18 cellular contexts compared by ENCODE assay signal in genomic region chr2:216445489-216445888, GRCh38.
"Had no signal": no experiment of that assay in that cellular context is flagged by ENCODE, and none has a peak within 500 bp of the region (broad histone marks: within the 10 kb centered on the region; RNA-seq: fewer than 3 reads in every experiment).

No MANE protein-coding gene starts in this region.

- H3K4me1 ChIP-seq: esophagus muscularis mucosa, lower lobe of right lung, testis, upper lobe of right lung had no signal

- H3K4me3 ChIP-seq: dorsolateral prefrontal cortex, esophagus muscularis mucosa, lower lobe of right lung, testis, upper lobe of right lung had no signal

- H3K4me3 Mint-ChIP-seq: activated CD8-positive, alpha-beta memory T cell treated with anti-CD3 and anti-CD28 coated beads, Interleukin-2, amount 10 ng/mL, durations not matched to agents 7 days and 5 days; activated T-cell treated with anti-CD3 and anti-CD28 coated beads, Interleukin-2, amount 50 U/mL, for 24 hours; stimulated activated naive CD8-positive, alpha-beta T cell treated with anti-CD3 and anti-CD28 coated beads, Interleukin-15, amount 100 ng/mL, for 72 hours had no signal

- FAIRE-seq: bronchial epithelial cell, endometrium had no signal

- DNase-seq: activated CD8-positive, alpha-beta memory T cell treated with anti-CD3 and anti-CD28 coated beads, Interleukin-2, amount 10 ng/mL, durations not matched to agents 7 days and 5 days; activated effector memory CD4-positive, alpha-beta T cell treated with anti-CD3 and anti-CD28 coated beads, Interleukin-2, amount 50 U/mL, for 16 hours; activated T-cell treated with anti-CD3 and anti-CD28 coated beads, Interleukin-2, amount 50 U/mL, for 24 hours; amniotic stem cell; dorsolateral prefrontal cortex; lower lobe of right lung; midbrain; posterior cingulate gyrus; stimulated activated CD4-positive, alpha-beta T cell treated with anti-CD3 and anti-CD28 coated beads, Interleukin-15, amount 100 ng/mL, for 24 hours; stimulated activated CD4-positive, alpha-beta T cell treated with anti-CD3 and anti-CD28 coated beads, Interleukin-4, amount 100 ng/mL, for 24 hours; stimulated activated naive CD8-positive, alpha-beta T cell treated with anti-CD3 and anti-CD28 coated beads, Interleukin-15, amount 100 ng/mL, for 72 hours; testis; upper lobe of right lung had no signal

- H3K9me3 ChIP-seq: esophagus muscularis mucosa, lower lobe of right lung, neutrophil, testis, upper lobe of right lung had no signal

- H3K27me3 Mint-ChIP-seq: activated CD8-positive, alpha-beta memory T cell treated with anti-CD3 and anti-CD28 coated beads, Interleukin-2, amount 10 ng/mL, durations not matched to agents 7 days and 5 days; activated T-cell treated with anti-CD3 and anti-CD28 coated beads, Interleukin-2, amount 50 U/mL, for 24 hours; stimulated activated naive CD8-positive, alpha-beta T cell treated with anti-CD3 and anti-CD28 coated beads, Interleukin-15, amount 100 ng/mL, for 72 hours had no signal

- H3K27ac ChIP-seq: dorsolateral prefrontal cortex, esophagus muscularis mucosa, lower lobe of right lung, neutrophil, testis, upper lobe of right lung had no signal

- H3K27me3 ChIP-seq: dorsolateral prefrontal cortex, esophagus muscularis mucosa, neutrophil, testis, upper lobe of right lung had no signal

- H3K27ac Mint-ChIP-seq: activated CD8-positive, alpha-beta memory T cell treated with anti-CD3 and anti-CD28 coated beads, Interleukin-2, amount 10 ng/mL, durations not matched to agents 7 days and 5 days; activated naive CD4-positive, alpha-beta T cell treated with anti-CD3 and anti-CD28 coated beads, Interleukin-2, amount 50 U/mL, for 72 hours; activated T-cell treated with anti-CD3 and anti-CD28 coated beads, Interleukin-2, amount 50 U/mL, for 24 hours; stimulated activated naive CD8-positive, alpha-beta T cell treated with anti-CD3 and anti-CD28 coated beads, Interleukin-15, amount 100 ng/mL, for 72 hours had no signal

- H3K4me1 Mint-ChIP-seq: stimulated activated naive CD8-positive, alpha-beta T cell treated with anti-CD3 and anti-CD28 coated beads, Interleukin-15, amount 100 ng/mL, for 72 hours had no signal
